ENCODE assay signal across 8 cellular contexts in genomic region chr5:179623001-179623905, GRCh38. TPM values are rescaled to one million over a fixed set of nuclear protein-coding genes. Genes with fewer than 3 reads are reported as not detected.
A peak's percentile ranks its signal among the peaks of the same experiment; 100 is the strongest.
DNase-seq lines count a peak whose midpoint lies in the region; ATAC-seq, FAIRE-seq and TF ChIP-seq lines count a peak whose summit lies in the region.

Gene HNRNPH1 (minus strand): TSS chr5:179623671. CDS start chr5:179623133, 538 bp downstream.

- H3K79me2 ChIP-seq in OCI-LY3 (ENCODE audit: low read length) = peaks cover 64% of the 10 kb centered on the region
- peaks cover 55% of the 10 kb centered on the region for H3K79me2 ChIP-seq in endothelial cell of umbilical vein (ENCODE audit: control insufficient read depth, insufficient read depth, low read length)

- peaks cover 44% of the 10 kb centered on the region for H4K20me1 ChIP-seq in OCI-LY3 (ENCODE audit: insufficient read depth, low read length)
- H4K20me1 ChIP-seq in endothelial cell of umbilical vein (replicated peaks; ENCODE audit: control insufficient read depth, extremely low read depth, insufficient read depth, low read length) = peaks cover 28% of the 10 kb centered on the region

- H3K27ac ChIP-seq in OCI-LY3 (ENCODE audit: low read length) (peak within 1 kb of the TSS; percentile 93), endothelial cell of umbilical vein (ENCODE audit: insufficient read depth, low read depth, low read length) (peak within 1 kb of the TSS; percentile 97)

- peak; percentile 87 for FAIRE-seq in endothelial cell of umbilical vein (lab: Jason Lieb, UNC)

- TSS peak; percentile 6 for BruUV-seq in endothelial cell of umbilical vein (replicated peaks; lab: Mats Ljungman, UMichigan)

- H3K36me3 ChIP-seq in OCI-LY3 (replicated peaks; ENCODE audit: low read depth, low read length) (peaks cover 48% of the 10 kb centered on the region), endothelial cell of umbilical vein (ENCODE audit: control insufficient read depth in 2 of 2, extremely low read depth in 1 of 2, insufficient read depth in 2 of 2, low read length in 2 of 2) (peaks cover 14 to 34% of the 10 kb centered on the region in 2 experiments)

- H2AFZ ChIP-seq in OCI-LY3 (ENCODE audit: low read depth, low read length) = peak within 1 kb of the TSS; percentile 83
- H2AFZ ChIP-seq in endothelial cell of umbilical vein (ENCODE audit: low read depth, low read length) = peak within 1 kb of the TSS; percentile 56

- POLR2A ChIA-PET in endothelial cell of umbilical vein (lab: Charles Lee) = interaction anchor here (0.5 to 2.2 kb wide), 22 partner anchors 8 to 199 kb away, joined by 3 to 30 read pairs (median 7); partner anchors contain the start of genes CANX, MAML1, RUFY1 and SQSTM1

- H3K4me3 ChIP-seq in OCI-LY3 (ENCODE audit: low read length) (peak within 1 kb of the TSS; percentile 95), endothelial cell of umbilical vein (replicated peaks in 1 of 3; ENCODE audit: insufficient read depth in 1 of 3, low read depth in 1 of 3, low read length in 3 of 3) (peak within 1 kb of the TSS; percentile 85 to 95 (median 94))

- H3K4me1 ChIP-seq in OCI-LY3 (ENCODE audit: low read length) = peaks cover 32% of the 10 kb centered on the region
- peaks cover 39% of the 10 kb centered on the region for H3K4me1 ChIP-seq in endothelial cell of umbilical vein (ENCODE audit: control insufficient read depth, extremely low read depth, insufficient read depth, low read length)

- no peaks in the 10 kb centered on the region for H3K9me1 ChIP-seq in endothelial cell of umbilical vein (replicated peaks; ENCODE audit: control insufficient read depth, extremely low read depth, insufficient read depth, low read length)

- intact Hi-C loops in endothelial cell of umbilical vein (cut with micrococcal nuclease) = loop anchor here (1.0 to 5.0 kb wide), 7 partner anchors 36 to 764 kb away; partner anchors contain the start of genes CANX, MAML1, RUFY1 and ZNF354B

- TF ChIP-seq CTCF in OCI-LY3 (IDR thresholded peaks at IDR 0.05; ENCODE audit: low read depth, low read length) (no peak), endothelial cell of umbilical vein (IDR thresholded peaks at IDR 0.05; ENCODE audit: extremely low read depth in 1 of 2, insufficient read depth in 1 of 2, low read depth in 1 of 2, low read length in 2 of 2) (no peak)

- peak; percentile 99 for DNase-seq in D341Med (ENCODE audit: low spot score)
- peak; percentile 99 for DNase-seq in HuH-7 (ENCODE audit: low spot score)
- peak; percentile 99 for DNase-seq in activated CD8-positive, alpha-beta memory T cell treated with anti-CD3 and anti-CD28 coated beads, Interleukin-2, amount 50 U/mL, for 48 hours
- peak; percentile 100 for DNase-seq in endothelial cell of umbilical vein (ENCODE audit: low read depth, low spot score)
- DNase-seq in middle frontal gyrus (ENCODE audit: extremely low spot score, low spot score) = peak; percentile 97
- peak; percentile 95 to 97 for DNase-seq in stimulated activated CD8-positive, alpha-beta memory T cell treated with anti-CD3 and anti-CD28 coated beads, Interleukin-2, amount 100 ng/mL, for 48 hours (ENCODE audit: low read depth in 2 of 2)

- no peaks in the 10 kb centered on the region for H3K9me3 ChIP-seq in OCI-LY3 (ENCODE audit: insufficient read depth, low read length)
- H3K9me3 ChIP-seq in endothelial cell of umbilical vein (replicated peaks; ENCODE audit: control insufficient read depth, insufficient read depth, low read length) = no peaks in the 10 kb centered on the region

- dilution Hi-C loops in endothelial cell of umbilical vein (cut with MboI; ENCODE audit: extremely low pct_ligation_motif_present, low sequenced_read_pairs) = no loop called here

- peak within 1 kb of the TSS; percentile 97 for H3K4me2 ChIP-seq in OCI-LY3 (ENCODE audit: low read length)
- peak within 1 kb of the TSS; percentile 96 for H3K4me2 ChIP-seq in endothelial cell of umbilical vein (ENCODE audit: insufficient read depth, low read length)

- CTCF ChIA-PET in endothelial cell of umbilical vein (lab: Charles Lee) = interaction anchor here (1.5 kb wide), 2 partner anchors 10 to 45 kb away, joined by 3 to 4 read pairs; no protein-coding TSS in a partner anchor

- H3K27me3 ChIP-seq in OCI-LY3 (ENCODE audit: low read depth, low read length) = no peaks in the 10 kb centered on the region
- no peaks in the 10 kb centered on the region for H3K27me3 ChIP-seq in endothelial cell of umbilical vein (ENCODE audit: control insufficient read depth in 2 of 2, insufficient read depth in 2 of 2, low read length in 2 of 2)

- peak; percentile 65 for ATAC-seq in GM21515 (IDR thresholded peaks at IDR 0.05; ENCODE audit: unreplicated experiment)

- TF ChIP-seq POLR2A in endothelial cell of umbilical vein (IDR thresholded peaks at IDR 0.05; ENCODE audit: low read depth, low read length) = peak; percentile 100

- H3K9ac ChIP-seq in OCI-LY3 (ENCODE audit: low read length) (peak within 1 kb of the TSS; percentile 99), endothelial cell of umbilical vein (replicated peaks; ENCODE audit: extremely low read depth, insufficient read depth, low read length) (peak within 1 kb of the TSS; percentile 100)

TF ChIP-seq in endothelial cell of umbilical vein, 7 proteins besides CTCF, POLR2A, EP300 and RAD21:
- no peak for TF ChIP-seq FOS (IDR thresholded peaks at IDR 0.05; ENCODE audit: borderline replicate concordance, insufficient read depth, low read length)
- peak; percentile 100 for TF ChIP-seq POLR2AphosphoS5 (IDR thresholded peaks at IDR 0.05; ENCODE audit: insufficient read depth, low read depth, low read length)
- no peak for TF ChIP-seq GATA2 (IDR thresholded peaks at IDR 0.05; ENCODE audit: insufficient read depth, insufficient read length, low read depth, low read length)
- TF ChIP-seq JUN (IDR thresholded peaks at IDR 0.05; ENCODE audit: borderline replicate concordance, insufficient read depth, insufficient read length, low read depth) = no peak
- TF ChIP-seq MYC (IDR thresholded peaks at IDR 0.05; ENCODE audit: low read depth, low read length) = no peak
- TF ChIP-seq MAX (IDR thresholded peaks at IDR 0.05; ENCODE audit: insufficient read depth, insufficient read length) = peak; percentile 11
- TF ChIP-seq EZH2 (IDR thresholded peaks at IDR 0.05; ENCODE audit: borderline replicate concordance, low read depth, low read length, severe bottlenecking) = no peak

RNA-seq across cellular contexts. Expression of gene HNRNPH1, which starts in this region (rescaled TPM):
- total RNA-seq in endothelial cell of umbilical vein = 969 and 993 TPM in 2 replicates
- polyA plus RNA-seq in endothelial cell of umbilical vein = 197 and 348 TPM in 2 replicates
- polyA plus RNA-seq in endothelial cell of umbilical vein (2011; cell fraction: cytosol; rRNA removed) = 194 and 211 TPM in 2 replicates
- 1,780 and 2,211 TPM in 2 replicates for polyA plus RNA-seq in endothelial cell of umbilical vein (2011; cell fraction: nucleus; rRNA removed)
- polyA plus RNA-seq in endothelial cell of umbilical vein (2012) = 429 and 572 TPM in 2 replicates
- polyA minus RNA-seq in endothelial cell of umbilical vein = 804 and 1,117 TPM in 2 replicates
- polyA minus RNA-seq in endothelial cell of umbilical vein (2011; cell fraction: cytosol; rRNA and poly(A)+ RNA removed) = 519 TPM
- 1,579 and 2,590 TPM in 2 replicates for polyA minus RNA-seq in endothelial cell of umbilical vein (2011; cell fraction: nucleus; rRNA and poly(A)+ RNA removed)

Comparison
In these comparisons a context has a peak if more than half of its experiments do, and no peak if none do; other contexts are left out.
1. Peak in every context shown above with its lines: DNase-seq, ATAC-seq, H3K4me3 ChIP-seq and H3K27ac ChIP-seq.